Comparison of ENCODE assay signal across 29 cellular contexts in the genomic region with DNA sequence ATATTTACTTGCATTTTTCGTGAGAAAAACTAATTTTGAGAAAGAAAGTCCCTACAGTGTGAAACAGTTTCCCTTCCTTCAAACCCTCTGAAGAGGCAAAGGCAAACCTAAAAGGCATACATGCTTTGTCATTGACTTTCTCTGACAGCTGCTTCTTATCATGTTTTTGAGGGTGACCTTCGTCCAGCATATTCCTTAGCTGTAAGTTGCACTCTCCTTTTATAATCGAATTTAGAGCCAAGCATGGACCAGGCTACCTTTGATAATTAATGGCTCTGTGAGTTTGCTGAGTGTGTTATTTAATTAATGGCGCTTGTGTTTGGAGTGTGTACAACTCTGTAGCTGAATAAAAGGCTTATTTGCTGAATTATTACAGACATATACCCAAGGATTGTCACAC.
"Had no signal": no experiment of that assay in that cellular context is flagged by ENCODE, and none has a peak within 500 bp of the region (broad histone marks: within the 10 kb centered on the region; RNA-seq: fewer than 3 reads in every experiment).

No MANE protein-coding gene starts in this region.

- H3K4me2 ChIP-seq: hepatocyte had no signal

- H3K79me2 ChIP-seq: hepatocyte, parathyroid adenoma had no signal

- H2AFZ ChIP-seq: hepatocyte, parathyroid adenoma had no signal

- H3K4me1 ChIP-seq: colonic mucosa, gastroesophageal sphincter, left lung, parathyroid adenoma, right lobe of liver, testis, tibial artery had no signal

- H3K9me3 Mint-ChIP-seq: dendritic cell treated with granulocyte-macrophage colony-stimulating factor and Interleukin-4, amounts not matched to agents 40 ng/mL and 50 ng/mL, for 4 days; endodermal cell; mesothelial cell of epicardium; naive B cell; natural killer cell treated with Interleukin-12 subunit alpha and Interleukin-12 subunit beta and Interleukin-15 and Interleukin-18, amount 100 ng/mL, for 72 hours; neural crest cell; stimulated activated effector memory CD8-positive, alpha-beta T cell treated with anti-CD3 and anti-CD28 coated beads, Interleukin-12 subunit alpha, Interleukin-12 subunit beta, amount 100 ng/mL, for 72 hours; type B pancreatic cell had no signal

- H3K27ac Mint-ChIP-seq: dendritic cell treated with granulocyte-macrophage colony-stimulating factor and Interleukin-4, amounts not matched to agents 40 ng/mL and 50 ng/mL, for 4 days; endodermal cell; mesothelial cell of epicardium; naive B cell; natural killer cell treated with Interleukin-12 subunit alpha and Interleukin-12 subunit beta and Interleukin-15 and Interleukin-18, amount 100 ng/mL, for 72 hours; progenitor cell of endocrine pancreas; stimulated activated effector memory CD8-positive, alpha-beta T cell treated with anti-CD3 and anti-CD28 coated beads, Interleukin-12 subunit alpha, Interleukin-12 subunit beta, amount 100 ng/mL, for 72 hours; type B pancreatic cell had no signal

- H3K4me1 Mint-ChIP-seq: endodermal cell, mesothelial cell of epicardium had no signal

- ATAC-seq: esophagus mucosa; gastroesophageal sphincter; heart left ventricle; left lung; mucosa of descending colon; natural killer cell treated with Interleukin-12 subunit alpha and Interleukin-12 subunit beta and Interleukin-15 and Interleukin-18, amount 100 ng/mL, for 72 hours; right lobe of liver; stimulated activated effector memory CD8-positive, alpha-beta T cell treated with anti-CD3 and anti-CD28 coated beads, Interleukin-12 subunit alpha, Interleukin-12 subunit beta, amount 100 ng/mL, for 72 hours had no signal

- DNase-seq: colonic mucosa; effector CD8-positive, alpha-beta T cell; endodermal cell; foreskin fibroblast; heart left ventricle; kidney; left lung; mesenchymal stem cell; mucosa of descending colon; naive B cell; right lobe of liver; stimulated activated CD4-positive, alpha-beta T cell treated with anti-CD3 and anti-CD28 coated beads, Interleukin-2, amount 100 ng/mL, for 24 hours; stimulated activated CD4-positive, alpha-beta T cell treated with anti-CD3 and anti-CD28 coated beads, Interleukin-4, amount 100 ng/mL, for 24 hours; stimulated activated naive CD8-positive, alpha-beta T cell treated with anti-CD3 and anti-CD28 coated beads, Interleukin-15, Interleukin-2, amounts not matched to agents 100 U/mL and 50 U/mL, for 24 hours; substantia nigra; tibial artery had no signal

- H3K27ac ChIP-seq: colonic mucosa, epithelial cell of prostate, gastroesophageal sphincter, heart left ventricle, hepatocyte, left lung, parathyroid adenoma, right lobe of liver, testis, tibial artery had no signal

- FAIRE-seq: kidney had no signal

- H3K9me3 ChIP-seq: colonic mucosa, gastroesophageal sphincter, heart left ventricle, left lung, mucosa of descending colon, right lobe of liver, testis, tibial artery had no signal

- H3K4me3 ChIP-seq: colonic mucosa, gastroesophageal sphincter, heart left ventricle, hepatocyte, left lung, mucosa of descending colon, right lobe of liver, testis, tibial artery had no signal

- H3K27me3 ChIP-seq: colonic mucosa, gastroesophageal sphincter, heart left ventricle, hepatocyte, left lung, right lobe of liver, testis, tibial artery had no signal

- H3K36me3 ChIP-seq: colonic mucosa, gastroesophageal sphincter, heart left ventricle, left lung, right lobe of liver, tibial artery had no signal

- H3K9ac ChIP-seq: parathyroid adenoma had no signal

- H3K4me3 Mint-ChIP-seq: dendritic cell treated with granulocyte-macrophage colony-stimulating factor and Interleukin-4, amounts not matched to agents 40 ng/mL and 50 ng/mL, for 4 days; endodermal cell; mesothelial cell of epicardium; naive B cell; natural killer cell treated with Interleukin-12 subunit alpha and Interleukin-12 subunit beta and Interleukin-15 and Interleukin-18, amount 100 ng/mL, for 72 hours; neural crest cell; stimulated activated effector memory CD8-positive, alpha-beta T cell treated with anti-CD3 and anti-CD28 coated beads, Interleukin-12 subunit alpha, Interleukin-12 subunit beta, amount 100 ng/mL, for 72 hours; type B pancreatic cell had no signal

- H3K27me3 Mint-ChIP-seq: naive B cell, type B pancreatic cell had no signal

- H3K36me3 Mint-ChIP-seq: mesothelial cell of epicardium; naive B cell; natural killer cell treated with Interleukin-12 subunit alpha and Interleukin-12 subunit beta and Interleukin-15 and Interleukin-18, amount 100 ng/mL, for 72 hours; stimulated activated effector memory CD8-positive, alpha-beta T cell treated with anti-CD3 and anti-CD28 coated beads, Interleukin-12 subunit alpha, Interleukin-12 subunit beta, amount 100 ng/mL, for 72 hours; type B pancreatic cell had no signal
